4 cellular contexts compared by ENCODE assay signal in genomic region chr16:12050361-12050760, GRCh38.
"Had no signal": no experiment of that assay in that cellular context is flagged by ENCODE, and none has a peak within 500 bp of the region (broad histone marks: within the 10 kb centered on the region; RNA-seq: fewer than 3 reads in every experiment).

No MANE protein-coding gene starts in this region.

- H3K4me3 ChIP-seq: GM23338 had no signal

- DNase-seq: H9, HCEC 1CT, IMR-90 had no signal
